ENCODE assay signal across 1 cellular context in the genomic region with DNA sequence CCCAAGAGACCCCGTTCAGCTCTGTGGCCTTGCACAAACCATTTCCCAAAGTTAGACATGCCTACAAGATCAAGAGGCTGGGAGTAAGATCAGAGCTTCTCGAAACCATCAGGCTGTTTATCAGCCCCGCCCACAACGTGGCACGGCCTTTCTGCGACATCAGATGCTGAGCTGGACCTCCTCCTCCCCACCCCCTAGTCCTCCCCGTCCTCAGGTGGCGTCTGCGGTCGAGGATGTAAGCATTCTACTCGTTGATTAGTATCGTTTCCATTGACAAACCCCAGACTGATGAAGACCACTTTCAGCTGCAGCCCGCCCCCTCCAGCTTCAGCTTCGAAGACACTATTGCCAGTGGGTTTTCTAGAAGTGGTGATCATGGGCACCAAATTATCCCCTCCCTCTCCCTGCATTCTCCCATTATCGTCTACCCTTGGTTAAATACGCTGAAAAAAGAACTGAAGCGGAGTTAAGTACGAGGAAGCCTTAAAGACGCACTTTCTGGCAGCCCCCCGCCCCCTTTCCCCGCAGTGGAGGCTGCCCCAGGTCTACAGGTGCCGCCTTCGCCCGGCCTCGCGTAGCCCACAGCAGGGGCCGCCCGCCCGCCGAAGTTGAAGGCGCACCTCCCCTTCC.
TF ChIP-seq lines count a peak whose summit lies in the region.

No MANE protein-coding gene starts in this region.

TF ChIP-seq in WTC11, 78 proteins besides CTCF, POLR2A, EP300 and RAD21 (continued from another document):
- TF ChIP-seq, protein P1, sequence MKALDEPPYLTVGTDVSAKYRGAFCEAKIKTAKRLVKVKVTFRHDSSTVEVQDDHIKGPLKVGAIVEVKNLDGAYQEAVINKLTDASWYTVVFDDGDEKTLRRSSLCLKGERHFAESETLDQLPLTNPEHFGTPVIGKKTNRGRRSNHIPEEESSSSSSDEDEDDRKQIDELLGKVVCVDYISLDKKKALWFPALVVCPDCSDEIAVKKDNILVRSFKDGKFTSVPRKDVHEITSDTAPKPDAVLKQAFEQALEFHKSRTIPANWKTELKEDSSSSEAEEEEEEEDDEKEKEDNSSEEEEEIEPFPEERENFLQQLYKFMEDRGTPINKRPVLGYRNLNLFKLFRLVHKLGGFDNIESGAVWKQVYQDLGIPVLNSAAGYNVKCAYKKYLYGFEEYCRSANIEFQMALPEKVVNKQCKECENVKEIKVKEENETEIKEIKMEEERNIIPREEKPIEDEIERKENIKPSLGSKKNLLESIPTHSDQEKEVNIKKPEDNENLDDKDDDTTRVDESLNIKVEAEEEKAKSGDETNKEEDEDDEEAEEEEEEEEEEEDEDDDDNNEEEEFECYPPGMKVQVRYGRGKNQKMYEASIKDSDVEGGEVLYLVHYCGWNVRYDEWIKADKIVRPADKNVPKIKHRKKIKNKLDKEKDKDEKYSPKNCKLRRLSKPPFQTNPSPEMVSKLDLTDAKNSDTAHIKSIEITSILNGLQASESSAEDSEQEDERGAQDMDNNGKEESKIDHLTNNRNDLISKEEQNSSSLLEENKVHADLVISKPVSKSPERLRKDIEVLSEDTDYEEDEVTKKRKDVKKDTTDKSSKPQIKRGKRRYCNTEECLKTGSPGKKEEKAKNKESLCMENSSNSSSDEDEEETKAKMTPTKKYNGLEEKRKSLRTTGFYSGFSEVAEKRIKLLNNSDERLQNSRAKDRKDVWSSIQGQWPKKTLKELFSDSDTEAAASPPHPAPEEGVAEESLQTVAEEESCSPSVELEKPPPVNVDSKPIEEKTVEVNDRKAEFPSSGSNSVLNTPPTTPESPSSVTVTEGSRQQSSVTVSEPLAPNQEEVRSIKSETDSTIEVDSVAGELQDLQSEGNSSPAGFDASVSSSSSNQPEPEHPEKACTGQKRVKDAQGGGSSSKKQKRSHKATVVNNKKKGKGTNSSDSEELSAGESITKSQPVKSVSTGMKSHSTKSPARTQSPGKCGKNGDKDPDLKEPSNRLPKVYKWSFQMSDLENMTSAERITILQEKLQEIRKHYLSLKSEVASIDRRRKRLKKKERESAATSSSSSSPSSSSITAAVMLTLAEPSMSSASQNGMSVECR (CRISPR knock-in tag; IDR thresholded peaks at IDR 0.05; ENCODE audit: borderline replicate concordance), result no peak
- no peak for TF ChIP-seq ESRRA (CRISPR knock-in tag; IDR thresholded peaks at IDR 0.05; ENCODE audit: borderline replicate concordance)
- TF ChIP-seq MXD4 (CRISPR knock-in tag; IDR thresholded peaks at IDR 0.05; ENCODE audit: borderline replicate concordance), result no peak
- TF ChIP-seq NR2C2 (CRISPR knock-in tag; IDR thresholded peaks at IDR 0.05), result no peak
- TF ChIP-seq NFATC4 (CRISPR knock-in tag; IDR thresholded peaks at IDR 0.05), result no peak
- no peak for TF ChIP-seq SMAD3 (CRISPR knock-in tag; IDR thresholded peaks at IDR 0.05; ENCODE audit: borderline replicate concordance)
- TF ChIP-seq ZNF396 (CRISPR knock-in tag; IDR thresholded peaks at IDR 0.05; ENCODE audit: borderline replicate concordance), result no peak
- TF ChIP-seq, protein P2, sequence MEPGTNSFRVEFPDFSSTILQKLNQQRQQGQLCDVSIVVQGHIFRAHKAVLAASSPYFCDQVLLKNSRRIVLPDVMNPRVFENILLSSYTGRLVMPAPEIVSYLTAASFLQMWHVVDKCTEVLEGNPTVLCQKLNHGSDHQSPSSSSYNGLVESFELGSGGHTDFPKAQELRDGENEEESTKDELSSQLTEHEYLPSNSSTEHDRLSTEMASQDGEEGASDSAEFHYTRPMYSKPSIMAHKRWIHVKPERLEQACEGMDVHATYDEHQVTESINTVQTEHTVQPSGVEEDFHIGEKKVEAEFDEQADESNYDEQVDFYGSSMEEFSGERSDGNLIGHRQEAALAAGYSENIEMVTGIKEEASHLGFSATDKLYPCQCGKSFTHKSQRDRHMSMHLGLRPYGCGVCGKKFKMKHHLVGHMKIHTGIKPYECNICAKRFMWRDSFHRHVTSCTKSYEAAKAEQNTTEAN (CRISPR knock-in tag; IDR thresholded peaks at IDR 0.05), result peak; percentile 27; the same call in 1 of the 2 replicates
- TF ChIP-seq ZNF263 (CRISPR knock-in tag; IDR thresholded peaks at IDR 0.05; ENCODE audit: low read depth), result peak; percentile 57; the same call in 1 of the 2 replicates
- TF ChIP-seq, protein P3, sequence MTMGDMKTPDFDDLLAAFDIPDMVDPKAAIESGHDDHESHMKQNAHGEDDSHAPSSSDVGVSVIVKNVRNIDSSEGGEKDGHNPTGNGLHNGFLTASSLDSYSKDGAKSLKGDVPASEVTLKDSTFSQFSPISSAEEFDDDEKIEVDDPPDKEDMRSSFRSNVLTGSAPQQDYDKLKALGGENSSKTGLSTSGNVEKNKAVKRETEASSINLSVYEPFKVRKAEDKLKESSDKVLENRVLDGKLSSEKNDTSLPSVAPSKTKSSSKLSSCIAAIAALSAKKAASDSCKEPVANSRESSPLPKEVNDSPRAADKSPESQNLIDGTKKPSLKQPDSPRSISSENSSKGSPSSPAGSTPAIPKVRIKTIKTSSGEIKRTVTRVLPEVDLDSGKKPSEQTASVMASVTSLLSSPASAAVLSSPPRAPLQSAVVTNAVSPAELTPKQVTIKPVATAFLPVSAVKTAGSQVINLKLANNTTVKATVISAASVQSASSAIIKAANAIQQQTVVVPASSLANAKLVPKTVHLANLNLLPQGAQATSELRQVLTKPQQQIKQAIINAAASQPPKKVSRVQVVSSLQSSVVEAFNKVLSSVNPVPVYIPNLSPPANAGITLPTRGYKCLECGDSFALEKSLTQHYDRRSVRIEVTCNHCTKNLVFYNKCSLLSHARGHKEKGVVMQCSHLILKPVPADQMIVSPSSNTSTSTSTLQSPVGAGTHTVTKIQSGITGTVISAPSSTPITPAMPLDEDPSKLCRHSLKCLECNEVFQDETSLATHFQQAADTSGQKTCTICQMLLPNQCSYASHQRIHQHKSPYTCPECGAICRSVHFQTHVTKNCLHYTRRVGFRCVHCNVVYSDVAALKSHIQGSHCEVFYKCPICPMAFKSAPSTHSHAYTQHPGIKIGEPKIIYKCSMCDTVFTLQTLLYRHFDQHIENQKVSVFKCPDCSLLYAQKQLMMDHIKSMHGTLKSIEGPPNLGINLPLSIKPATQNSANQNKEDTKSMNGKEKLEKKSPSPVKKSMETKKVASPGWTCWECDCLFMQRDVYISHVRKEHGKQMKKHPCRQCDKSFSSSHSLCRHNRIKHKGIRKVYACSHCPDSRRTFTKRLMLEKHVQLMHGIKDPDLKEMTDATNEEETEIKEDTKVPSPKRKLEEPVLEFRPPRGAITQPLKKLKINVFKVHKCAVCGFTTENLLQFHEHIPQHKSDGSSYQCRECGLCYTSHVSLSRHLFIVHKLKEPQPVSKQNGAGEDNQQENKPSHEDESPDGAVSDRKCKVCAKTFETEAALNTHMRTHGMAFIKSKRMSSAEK (CRISPR knock-in tag; IDR thresholded peaks at IDR 0.05; ENCODE audit: borderline replicate concordance), result no peak
- TF ChIP-seq, protein P4, sequence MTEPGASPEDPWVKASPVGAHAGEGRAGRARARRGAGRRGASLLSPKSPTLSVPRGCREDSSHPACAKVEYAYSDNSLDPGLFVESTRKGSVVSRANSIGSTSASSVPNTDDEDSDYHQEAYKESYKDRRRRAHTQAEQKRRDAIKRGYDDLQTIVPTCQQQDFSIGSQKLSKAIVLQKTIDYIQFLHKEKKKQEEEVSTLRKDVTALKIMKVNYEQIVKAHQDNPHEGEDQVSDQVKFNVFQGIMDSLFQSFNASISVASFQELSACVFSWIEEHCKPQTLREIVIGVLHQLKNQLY (CRISPR knock-in tag; IDR thresholded peaks at IDR 0.05), result no peak
- TF ChIP-seq NR3C1 (CRISPR knock-in tag; conservative IDR thresholded peaks at IDR 0.05; ENCODE audit: low read depth), result no peak
- 0 out of 2 replicates have a peak, but pooled peaks have one; percentile 16 for TF ChIP-seq SP1 (CRISPR knock-in tag; conservative IDR thresholded peaks at IDR 0.05)
- TF ChIP-seq, protein P5, sequence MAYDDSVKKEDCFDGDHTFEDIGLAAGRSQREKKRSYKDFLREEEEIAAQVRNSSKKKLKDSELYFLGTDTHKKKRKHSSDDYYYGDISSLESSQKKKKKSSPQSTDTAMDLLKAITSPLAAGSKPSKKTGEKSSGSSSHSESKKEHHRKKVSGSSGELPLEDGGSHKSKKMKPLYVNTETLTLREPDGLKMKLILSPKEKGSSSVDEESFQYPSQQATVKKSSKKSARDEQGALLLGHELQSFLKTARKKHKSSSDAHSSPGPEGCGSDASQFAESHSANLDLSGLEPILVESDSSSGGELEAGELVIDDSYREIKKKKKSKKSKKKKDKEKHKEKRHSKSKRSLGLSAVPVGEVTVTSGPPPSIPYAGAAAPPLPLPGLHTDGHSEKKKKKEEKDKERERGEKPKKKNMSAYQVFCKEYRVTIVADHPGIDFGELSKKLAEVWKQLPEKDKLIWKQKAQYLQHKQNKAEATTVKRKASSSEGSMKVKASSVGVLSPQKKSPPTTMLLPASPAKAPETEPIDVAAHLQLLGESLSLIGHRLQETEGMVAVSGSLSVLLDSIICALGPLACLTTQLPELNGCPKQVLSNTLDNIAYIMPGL (CRISPR knock-in tag; IDR thresholded peaks at IDR 0.05), result no peak; the same call in 1 of the 2 replicates
- no peak for TF ChIP-seq CREM (CRISPR knock-in tag; IDR thresholded peaks at IDR 0.05)
- no peak for TF ChIP-seq NFE2L1 (CRISPR knock-in tag; IDR thresholded peaks at IDR 0.05)
- TF ChIP-seq, protein P6, sequence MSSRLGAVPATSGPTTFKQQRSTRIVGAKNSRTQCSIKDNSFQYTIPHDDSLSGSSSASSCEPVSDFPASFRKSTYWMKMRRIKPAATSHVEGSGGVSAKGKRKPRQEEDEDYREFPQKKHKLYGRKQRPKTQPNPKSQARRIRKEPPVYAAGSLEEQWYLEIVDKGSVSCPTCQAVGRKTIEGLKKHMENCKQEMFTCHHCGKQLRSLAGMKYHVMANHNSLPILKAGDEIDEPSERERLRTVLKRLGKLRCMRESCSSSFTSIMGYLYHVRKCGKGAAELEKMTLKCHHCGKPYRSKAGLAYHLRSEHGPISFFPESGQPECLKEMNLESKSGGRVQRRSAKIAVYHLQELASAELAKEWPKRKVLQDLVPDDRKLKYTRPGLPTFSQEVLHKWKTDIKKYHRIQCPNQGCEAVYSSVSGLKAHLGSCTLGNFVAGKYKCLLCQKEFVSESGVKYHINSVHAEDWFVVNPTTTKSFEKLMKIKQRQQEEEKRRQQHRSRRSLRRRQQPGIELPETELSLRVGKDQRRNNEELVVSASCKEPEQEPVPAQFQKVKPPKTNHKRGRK (CRISPR knock-in tag; IDR thresholded peaks at IDR 0.05; ENCODE audit: borderline replicate concordance), result no peak
- TF ChIP-seq CBFB (CRISPR knock-in tag; IDR thresholded peaks at IDR 0.05; ENCODE audit: low read depth), result no peak
- TF ChIP-seq TEAD1 (CRISPR knock-in tag; IDR thresholded peaks at IDR 0.05), result no peak
- TF ChIP-seq NR1H2 (CRISPR knock-in tag; IDR thresholded peaks at IDR 0.05), result no peak
- no peak for TF ChIP-seq ZNF416 (CRISPR knock-in tag; IDR thresholded peaks at IDR 0.05)
- TF ChIP-seq RELA (CRISPR knock-in tag; IDR thresholded peaks at IDR 0.05; ENCODE audit: borderline replicate concordance), result no peak
- no peak for TF ChIP-seq SOX15 (CRISPR knock-in tag; IDR thresholded peaks at IDR 0.05)
